1 cellular context compared by ENCODE assay signal in the genomic region with DNA sequence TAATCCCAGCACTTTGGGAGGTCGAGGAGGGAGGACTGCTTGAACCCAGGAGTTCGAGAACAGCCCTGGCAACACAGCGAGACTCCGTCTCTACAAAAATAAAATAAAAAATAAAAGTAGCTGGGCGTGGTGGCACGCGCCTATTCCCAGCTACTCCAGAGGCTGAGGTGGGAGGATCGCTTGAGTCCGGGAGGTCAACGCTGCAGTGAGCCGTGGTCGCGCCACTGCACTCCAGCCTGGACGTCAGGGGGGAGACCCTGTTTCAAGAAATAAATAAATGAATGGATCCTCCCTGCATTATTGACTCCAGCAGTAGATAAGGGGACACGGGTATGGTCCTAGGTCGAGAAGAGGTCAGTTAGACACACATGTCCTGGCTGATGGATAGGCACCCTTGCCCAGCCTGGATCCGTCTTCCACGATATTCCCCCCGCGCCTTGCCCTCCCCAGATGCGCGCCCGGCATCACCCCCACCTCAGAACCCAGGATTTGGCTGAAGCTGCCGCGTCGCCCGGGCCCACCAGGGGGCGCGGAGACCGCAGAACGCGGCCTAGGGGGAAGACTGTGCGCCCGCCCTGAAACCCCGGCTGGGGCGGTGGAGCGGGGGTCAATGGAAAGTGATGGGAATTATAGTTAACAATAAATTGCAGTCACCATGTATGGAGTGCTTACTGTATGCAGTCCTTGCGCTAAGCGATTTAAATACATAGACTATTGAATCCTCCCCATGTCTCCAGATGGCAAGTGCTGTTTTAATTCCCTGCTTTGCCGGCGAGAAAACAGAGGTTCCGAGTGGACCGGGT.
TF ChIP-seq lines count a peak whose summit lies in the region.

No MANE protein-coding gene starts in this region.

TF ChIP-seq in HepG2, 621 proteins besides CTCF, POLR2A, EP300 and RAD21 (continued from another document and continues in another):
- TF ChIP-seq TAF1 (CRISPR knock-in tag; IDR thresholded peaks at IDR 0.05) (no peak), RBM39 (IDR thresholded peaks at IDR 0.05; ENCODE audit: low read depth, low read length, poor library complexity, severe bottlenecking) (no peak), TMF1 (CRISPR knock-in tag; IDR thresholded peaks at IDR 0.05; ENCODE audit: low read depth) (no peak), ARNTL (CRISPR knock-in tag; IDR thresholded peaks at IDR 0.05) (no peak), ZBTB34 (CRISPR knock-in tag; IDR thresholded peaks at IDR 0.05) (no peak), PHB2 (IDR thresholded peaks at IDR 0.05; ENCODE audit: partially characterized antibody) (no peak), HHEX (CRISPR knock-in tag; IDR thresholded peaks at IDR 0.05) (no peak), ZNF766 (CRISPR knock-in tag; IDR thresholded peaks at IDR 0.05; ENCODE audit: borderline replicate concordance) (no peak), POLR2AphosphoS2 (IDR thresholded peaks at IDR 0.05; ENCODE audit: low read depth, low read length) (no peak), WIZ (CRISPR knock-in tag; IDR thresholded peaks at IDR 0.05) (no peak), HOXD1 (CRISPR knock-in tag; IDR thresholded peaks at IDR 0.05) (no peak), ZNF343 (CRISPR knock-in tag; IDR thresholded peaks at IDR 0.05) (no peak), NFAT5 (CRISPR knock-in tag; IDR thresholded peaks at IDR 0.05) (no peak), ZNF746 (CRISPR knock-in tag; IDR thresholded peaks at IDR 0.05) (no peak), FUBP1 (CRISPR knock-in tag; IDR thresholded peaks at IDR 0.05; ENCODE audit: borderline replicate concordance) (no peak), SMAD1 (CRISPR knock-in tag; IDR thresholded peaks at IDR 0.05; ENCODE audit: borderline replicate concordance, low read depth) (no peak), ZFP36L2 (CRISPR knock-in tag; IDR thresholded peaks at IDR 0.05) (no peak), CBX2 (IDR thresholded peaks at IDR 0.05; ENCODE audit: low read depth, low read length) (no peak), CBX2 (CRISPR knock-in tag; IDR thresholded peaks at IDR 0.05; ENCODE audit: low read depth) (no peak), TGIF2 (CRISPR knock-in tag; IDR thresholded peaks at IDR 0.05) (peak; percentile 43; the same call in 1 of the 2 replicates), ZNF740 (CRISPR knock-in tag; IDR thresholded peaks at IDR 0.05) (0 out of 2 replicates have a peak, but pooled peaks have one; percentile 31), ZNF605 (CRISPR knock-in tag; IDR thresholded peaks at IDR 0.05) (no peak), U2AF2 (IDR thresholded peaks at IDR 0.05; ENCODE audit: low read depth, low read length) (no peak), CBX5 (CRISPR knock-in tag; IDR thresholded peaks at IDR 0.05; ENCODE audit: borderline replicate concordance) (no peak), GABPB1 (CRISPR knock-in tag; IDR thresholded peaks at IDR 0.05) (no peak), BHLHE40 (IDR thresholded peaks at IDR 0.05; ENCODE audit: low read length) (no peak), MYC (CRISPR knock-in tag; IDR thresholded peaks at IDR 0.05; ENCODE audit: borderline replicate concordance) (0 out of 2 replicates have a peak, but pooled peaks have one; percentile 25), SRSF1 (optimal IDR thresholded peaks at IDR 0.05; ENCODE audit: low read depth, low read length) (peak; percentile 78), MAF1 (CRISPR knock-in tag; IDR thresholded peaks at IDR 0.05; ENCODE audit: borderline replicate concordance) (no peak), GATAD1 (CRISPR knock-in tag; IDR thresholded peaks at IDR 0.05) (0 out of 2 replicates have a peak, but pooled peaks have one; percentile 19), ZNF501 (CRISPR knock-in tag; IDR thresholded peaks at IDR 0.05) (peak; percentile 50; the same call in 1 of the 2 replicates), PHF5A (CRISPR knock-in tag; IDR thresholded peaks at IDR 0.05; ENCODE audit: low read depth, unreplicated experiment) (no peak), ZNF354B (CRISPR knock-in tag; IDR thresholded peaks at IDR 0.05) (no peak), TERF1 (CRISPR knock-in tag; IDR thresholded peaks at IDR 0.05) (no peak)
- TF ChIP-seq, protein P1, sequence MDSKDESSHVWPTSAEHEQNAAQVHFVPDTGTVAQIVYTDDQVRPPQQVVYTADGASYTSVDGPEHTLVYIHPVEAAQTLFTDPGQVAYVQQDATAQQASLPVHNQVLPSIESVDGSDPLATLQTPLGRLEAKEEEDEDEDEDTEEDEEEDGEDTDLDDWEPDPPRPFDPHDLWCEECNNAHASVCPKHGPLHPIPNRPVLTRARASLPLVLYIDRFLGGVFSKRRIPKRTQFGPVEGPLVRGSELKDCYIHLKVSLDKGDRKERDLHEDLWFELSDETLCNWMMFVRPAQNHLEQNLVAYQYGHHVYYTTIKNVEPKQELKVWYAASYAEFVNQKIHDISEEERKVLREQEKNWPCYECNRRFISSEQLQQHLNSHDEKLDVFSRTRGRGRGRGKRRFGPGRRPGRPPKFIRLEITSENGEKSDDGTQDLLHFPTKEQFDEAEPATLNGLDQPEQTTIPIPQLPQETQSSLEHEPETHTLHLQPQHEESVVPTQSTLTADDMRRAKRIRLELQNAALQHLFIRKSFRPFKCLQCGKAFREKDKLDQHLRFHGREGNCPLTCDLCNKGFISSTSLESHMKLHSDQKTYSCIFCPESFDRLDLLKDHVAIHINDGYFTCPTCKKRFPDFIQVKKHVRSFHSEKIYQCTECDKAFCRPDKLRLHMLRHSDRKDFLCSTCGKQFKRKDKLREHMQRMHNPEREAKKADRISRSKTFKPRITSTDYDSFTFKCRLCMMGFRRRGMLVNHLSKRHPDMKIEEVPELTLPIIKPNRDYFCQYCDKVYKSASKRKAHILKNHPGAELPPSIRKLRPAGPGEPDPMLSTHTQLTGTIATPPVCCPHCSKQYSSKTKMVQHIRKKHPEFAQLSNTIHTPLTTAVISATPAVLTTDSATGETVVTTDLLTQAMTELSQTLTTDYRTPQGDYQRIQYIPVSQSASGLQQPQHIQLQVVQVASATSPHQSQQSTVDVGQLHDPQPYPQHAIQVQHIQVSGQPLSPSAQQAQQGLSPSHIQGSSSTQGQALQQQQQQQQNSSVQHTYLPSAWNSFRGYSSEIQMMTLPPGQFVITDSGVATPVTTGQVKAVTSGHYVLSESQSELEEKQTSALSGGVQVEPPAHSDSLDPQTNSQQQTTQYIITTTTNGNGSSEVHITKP (CRISPR knock-in tag; IDR thresholded peaks at IDR 0.05; ENCODE audit: low read depth): no peak
- TF ChIP-seq, protein P2, sequence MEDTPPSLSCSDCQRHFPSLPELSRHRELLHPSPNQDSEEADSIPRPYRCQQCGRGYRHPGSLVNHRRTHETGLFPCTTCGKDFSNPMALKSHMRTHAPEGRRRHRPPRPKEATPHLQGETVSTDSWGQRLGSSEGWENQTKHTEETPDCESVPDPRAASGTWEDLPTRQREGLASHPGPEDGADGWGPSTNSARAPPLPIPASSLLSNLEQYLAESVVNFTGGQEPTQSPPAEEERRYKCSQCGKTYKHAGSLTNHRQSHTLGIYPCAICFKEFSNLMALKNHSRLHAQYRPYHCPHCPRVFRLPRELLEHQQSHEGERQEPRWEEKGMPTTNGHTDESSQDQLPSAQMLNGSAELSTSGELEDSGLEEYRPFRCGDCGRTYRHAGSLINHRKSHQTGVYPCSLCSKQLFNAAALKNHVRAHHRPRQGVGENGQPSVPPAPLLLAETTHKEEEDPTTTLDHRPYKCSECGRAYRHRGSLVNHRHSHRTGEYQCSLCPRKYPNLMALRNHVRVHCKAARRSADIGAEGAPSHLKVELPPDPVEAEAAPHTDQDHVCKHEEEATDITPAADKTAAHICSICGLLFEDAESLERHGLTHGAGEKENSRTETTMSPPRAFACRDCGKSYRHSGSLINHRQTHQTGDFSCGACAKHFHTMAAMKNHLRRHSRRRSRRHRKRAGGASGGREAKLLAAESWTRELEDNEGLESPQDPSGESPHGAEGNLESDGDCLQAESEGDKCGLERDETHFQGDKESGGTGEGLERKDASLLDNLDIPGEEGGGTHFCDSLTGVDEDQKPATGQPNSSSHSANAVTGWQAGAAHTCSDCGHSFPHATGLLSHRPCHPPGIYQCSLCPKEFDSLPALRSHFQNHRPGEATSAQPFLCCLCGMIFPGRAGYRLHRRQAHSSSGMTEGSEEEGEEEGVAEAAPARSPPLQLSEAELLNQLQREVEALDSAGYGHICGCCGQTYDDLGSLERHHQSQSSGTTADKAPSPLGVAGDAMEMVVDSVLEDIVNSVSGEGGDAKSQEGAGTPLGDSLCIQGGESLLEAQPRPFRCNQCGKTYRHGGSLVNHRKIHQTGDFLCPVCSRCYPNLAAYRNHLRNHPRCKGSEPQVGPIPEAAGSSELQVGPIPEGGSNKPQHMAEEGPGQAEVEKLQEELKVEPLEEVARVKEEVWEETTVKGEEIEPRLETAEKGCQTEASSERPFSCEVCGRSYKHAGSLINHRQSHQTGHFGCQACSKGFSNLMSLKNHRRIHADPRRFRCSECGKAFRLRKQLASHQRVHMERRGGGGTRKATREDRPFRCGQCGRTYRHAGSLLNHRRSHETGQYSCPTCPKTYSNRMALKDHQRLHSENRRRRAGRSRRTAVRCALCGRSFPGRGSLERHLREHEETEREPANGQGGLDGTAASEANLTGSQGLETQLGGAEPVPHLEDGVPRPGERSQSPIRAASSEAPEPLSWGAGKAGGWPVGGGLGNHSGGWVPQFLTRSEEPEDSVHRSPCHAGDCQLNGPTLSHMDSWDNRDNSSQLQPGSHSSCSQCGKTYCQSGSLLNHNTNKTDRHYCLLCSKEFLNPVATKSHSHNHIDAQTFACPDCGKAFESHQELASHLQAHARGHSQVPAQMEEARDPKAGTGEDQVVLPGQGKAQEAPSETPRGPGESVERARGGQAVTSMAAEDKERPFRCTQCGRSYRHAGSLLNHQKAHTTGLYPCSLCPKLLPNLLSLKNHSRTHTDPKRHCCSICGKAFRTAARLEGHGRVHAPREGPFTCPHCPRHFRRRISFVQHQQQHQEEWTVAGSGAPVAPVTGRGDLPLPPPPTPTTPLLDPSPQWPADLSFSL (CRISPR knock-in tag; IDR thresholded peaks at IDR 0.05): no peak
